In genomic region chr10:20658158-20658557, GRCh38 we compare ENCODE assay signal across 9 cellular contexts.
"Had no signal": no experiment of that assay in that cellular context is flagged by ENCODE, and none has a peak within 500 bp of the region (broad histone marks: within the 10 kb centered on the region; RNA-seq: fewer than 3 reads in every experiment).

No MANE protein-coding gene starts in this region.

- FAIRE-seq: H1, H54, HTR-8/SVneo had no signal

- H3K4me2 ChIP-seq: GM23338, KMS-11 had no signal

- H3K4me3 ChIP-seq: GM23338 had no signal

- H3K9ac ChIP-seq: KMS-11 had no signal

- ATAC-seq: GM23338 had no signal

- H3K27ac ChIP-seq: KMS-11 had no signal

- DNase-seq: H9, HCEC 1CT, IMR-90, KBM-7 had no signal

- H2AFZ ChIP-seq: GM23338 had no signal
